In genomic region chr2:63049291-63050185, GRCh38 we compare ENCODE assay signal across 8 cellular contexts. TPM values are rescaled to one million over a fixed set of nuclear protein-coding genes. Genes with fewer than 3 reads are reported as not detected.
DNase-seq lines count a peak whose midpoint lies in the region; ATAC-seq and TF ChIP-seq lines count a peak whose summit lies in the region.

No MANE protein-coding gene starts in this region.

- POLR2A ChIA-PET in CD8-positive, alpha-beta T cell (lab: Charles Lee): no interaction called here

- intact Hi-C loops in CD8-positive, alpha-beta T cell (cut with DNase I, micrococcal nuclease): no loop called here

- H3K4me3 ChIP-seq in CD8-positive, alpha-beta T cell (ENCODE audit: low read depth, low read length): peak overlapping the region; percentile 30
- H3K4me3 ChIP-seq in HUES48 (ENCODE audit: low read depth, low read length): peak overlapping the region; percentile 60
- peak overlapping the region; percentile 35 for H3K4me3 ChIP-seq in kidney epithelial cell (ENCODE audit: low read depth, low read length)

- H3K27ac Mint-ChIP-seq in CD8-positive, alpha-beta T cell: no peak overlapping the region
- peak overlapping the region; percentile 5 for H3K27ac Mint-ChIP-seq in activated naive CD8-positive, alpha-beta T cell
- H3K27ac Mint-ChIP-seq in type B pancreatic cell: peak overlapping the region; percentile 95

- no peak for ATAC-seq in CD8-positive, alpha-beta T cell
- ATAC-seq in HG03432 (IDR thresholded peaks at IDR 0.05; ENCODE audit: unreplicated experiment) (no peak), GM18519 (IDR thresholded peaks at IDR 0.05; ENCODE audit: low FRiP score, unreplicated experiment) (no peak)

- CTCF ChIA-PET in CD8-positive, alpha-beta T cell (lab: Charles Lee): no interaction called here

- H3K9me3 ChIP-seq in CD8-positive, alpha-beta T cell (ENCODE audit: low read length): no peaks in the 10 kb centered on the region
- H3K9me3 ChIP-seq in HUES48 (ENCODE audit: control insufficient read depth, insufficient read depth, low read length): no peaks in the 10 kb centered on the region

- H3K9ac ChIP-seq in HUES48 (ENCODE audit: low read depth, low read length): no peak overlapping the region

- peaks cover 73% of the 10 kb centered on the region for H3K27me3 Mint-ChIP-seq in CD8-positive, alpha-beta T cell (ENCODE audit: low read depth)
- peaks cover 40% of the 10 kb centered on the region for H3K27me3 Mint-ChIP-seq in activated naive CD8-positive, alpha-beta T cell
- peaks cover 89% of the 10 kb centered on the region for H3K27me3 Mint-ChIP-seq in type B pancreatic cell

- H3K36me3 ChIP-seq in CD8-positive, alpha-beta T cell (ENCODE audit: insufficient read depth, low read length): no peaks in the 10 kb centered on the region
- H3K36me3 ChIP-seq in HUES48 (ENCODE audit: control insufficient read depth, insufficient read depth, low read length): no peaks in the 10 kb centered on the region
- no peaks in the 10 kb centered on the region for H3K36me3 ChIP-seq in kidney epithelial cell (ENCODE audit: control insufficient read depth, insufficient read depth, low read length)

- H3K9me3 Mint-ChIP-seq in CD8-positive, alpha-beta T cell: no peaks in the 10 kb centered on the region
- H3K9me3 Mint-ChIP-seq in activated naive CD8-positive, alpha-beta T cell (ENCODE audit: low read depth): no peaks in the 10 kb centered on the region
- H3K9me3 Mint-ChIP-seq in type B pancreatic cell: no peaks in the 10 kb centered on the region

- no peak overlapping the region for H3K27ac ChIP-seq in CD8-positive, alpha-beta T cell (ENCODE audit: low read depth, low read length)
- peak overlapping the region; percentile 40 for H3K27ac ChIP-seq in HUES48 (ENCODE audit: low read depth, low read length)

- H3K4me1 ChIP-seq in CD8-positive, alpha-beta T cell (ENCODE audit: insufficient read depth, low read length): peaks cover 60% of the 10 kb centered on the region
- H3K4me1 ChIP-seq in HUES48 (ENCODE audit: control insufficient read depth, insufficient read depth, low read length): peaks cover 52% of the 10 kb centered on the region

- peaks cover 62% of the 10 kb centered on the region for H3K4me1 Mint-ChIP-seq in CD8-positive, alpha-beta T cell (ENCODE audit: low read depth)
- peaks cover 52% of the 10 kb centered on the region for H3K4me1 Mint-ChIP-seq in activated naive CD8-positive, alpha-beta T cell (ENCODE audit: low read depth)
- H3K4me1 Mint-ChIP-seq in type B pancreatic cell (ENCODE audit: unreplicated experiment): peaks cover 24% of the 10 kb centered on the region

- DNase-seq in CD8-positive, alpha-beta T cell: no peak
- DNase-seq in kidney epithelial cell (ENCODE audit: low read depth) (no peak), type B pancreatic cell (ENCODE audit: extremely low spot score, unreplicated experiment) (no peak), NCI-H1436 treated with DMSO at 0.1 percent for 48 hours (lab: John Stamatoyannopoulos, UW) (no peak)

- TF ChIP-seq CTCF in CD8-positive, alpha-beta T cell (IDR thresholded peaks at IDR 0.05): no peak
- TF ChIP-seq CTCF in kidney epithelial cell (IDR thresholded peaks at IDR 0.05; ENCODE audit: insufficient read depth, low read length, poor library complexity, severe bottlenecking): no peak
- no peak for TF ChIP-seq CTCF in type B pancreatic cell (conservative IDR thresholded peaks at IDR 0.05)

- peaks cover 56% of the 10 kb centered on the region for H3K27me3 ChIP-seq in CD8-positive, alpha-beta T cell (ENCODE audit: insufficient read depth, low read length)
- peaks cover 93% of the 10 kb centered on the region for H3K27me3 ChIP-seq in HUES48 (ENCODE audit: control insufficient read depth, insufficient read depth, low read length)
- peaks cover 80% of the 10 kb centered on the region for H3K27me3 ChIP-seq in kidney epithelial cell (ENCODE audit: control insufficient read depth, insufficient read depth, low read length)

- peaks cover 13% of the 10 kb centered on the region for H3K36me3 Mint-ChIP-seq in CD8-positive, alpha-beta T cell
- H3K36me3 Mint-ChIP-seq in activated naive CD8-positive, alpha-beta T cell: peaks cover 13% of the 10 kb centered on the region
- peaks cover 13% of the 10 kb centered on the region for H3K36me3 Mint-ChIP-seq in type B pancreatic cell

- H3K4me3 Mint-ChIP-seq in CD8-positive, alpha-beta T cell: peak overlapping the region; percentile 88
- peak overlapping the region; percentile 90 for H3K4me3 Mint-ChIP-seq in activated naive CD8-positive, alpha-beta T cell
- H3K4me3 Mint-ChIP-seq in type B pancreatic cell: peak overlapping the region; percentile 86

RNA-seq across cellular contexts. Expression of gene OTX1, which starts 1.1 kb away (rescaled TPM):
- not detected for total RNA-seq in CD8-positive, alpha-beta T cell
- not detected in 2 replicates for total RNA-seq in kidney epithelial cell
- 10.4 and 31.9 TPM in 2 replicates for total RNA-seq in type B pancreatic cell (ENCODE audit: low replicate concordance)

Comparison
In these comparisons a context has a peak if more than half of its experiments do, and no peak if none do; other contexts are left out.
1. RNA of gene OTX1, which starts 1.1 kb away (total RNA-seq): 10.4 to 31.9 TPM in type B pancreatic cell; not detected in kidney epithelial cell and not detected in CD8-positive, alpha-beta T cell; every median in the first group is over 10 times any median in the second.
2. Peak in every context shown above with its lines, with median percentiles within 50 percentile points of each other: H3K4me3 ChIP-seq and H3K4me3 Mint-ChIP-seq.